ENCODE assay signal across 8 cellular contexts in the genomic region with DNA sequence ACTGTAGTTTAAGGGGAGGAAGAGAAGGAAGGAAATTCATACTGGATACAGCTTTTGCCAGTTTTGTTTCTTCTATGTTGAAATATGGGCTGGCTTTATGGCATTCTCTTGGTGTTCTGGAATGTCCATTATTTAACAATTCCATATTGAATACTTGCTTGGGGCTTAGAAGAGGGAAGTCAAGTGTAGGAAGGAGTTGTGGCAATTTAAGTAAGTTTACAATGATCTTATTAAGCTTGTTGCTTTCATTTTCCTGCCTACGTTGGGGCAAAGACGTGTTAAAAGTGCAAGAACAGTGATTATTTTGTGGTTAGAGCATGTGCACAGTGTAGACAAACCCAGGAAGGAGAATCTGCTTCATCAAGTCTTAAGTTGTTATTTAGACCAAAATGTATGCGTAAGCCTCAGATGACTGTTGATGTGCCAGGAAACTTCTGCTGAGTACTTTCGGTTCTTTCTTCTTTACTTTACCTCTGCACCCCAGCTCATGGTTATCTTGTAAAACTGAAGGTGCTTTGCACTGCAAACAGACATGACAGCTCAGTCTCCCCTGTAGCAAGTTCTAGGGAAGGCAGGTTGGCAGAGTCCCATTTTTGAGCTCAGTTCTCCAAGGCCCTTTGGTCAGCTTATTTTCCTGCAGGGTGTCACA.
DNase-seq lines count a peak whose midpoint lies in the region; ATAC-seq and TF ChIP-seq lines count a peak whose summit lies in the region.

No MANE protein-coding gene starts in this region.

- no peaks in the 10 kb centered on the region for H3K27me3 ChIP-seq in MM.1S (replicated peaks; ENCODE audit: insufficient read depth, low read length)

- H3F3A ChIP-seq in MM.1S (ENCODE audit: insufficient read depth, low read length): peaks cover 27% of the 10 kb centered on the region

- H3K36me3 Mint-ChIP-seq in natural killer cell: no peaks in the 10 kb centered on the region

- H3K27ac Mint-ChIP-seq in natural killer cell: peak overlapping the region; percentile 91 to 96

- no peak overlapping the region for H2AFZ ChIP-seq in MM.1S (ENCODE audit: low read length)

- H4K20me1 ChIP-seq in MM.1S (ENCODE audit: insufficient read depth, low read length): no peaks in the 10 kb centered on the region

- H3K4me2 ChIP-seq in MM.1S (ENCODE audit: low read depth, low read length): peak overlapping the region; percentile 94

- peak overlapping the region; percentile 73 for H3K4me3 Mint-ChIP-seq in natural killer cell

- H3K4me1 Mint-ChIP-seq in natural killer cell: peaks cover 71 to 73% of the 10 kb centered on the region in 2 donors

- ATAC-seq in GM21717 (IDR thresholded peaks at IDR 0.05; ENCODE audit: unreplicated experiment): peak; percentile 72
- peak; percentile 57 to 82 (median 74) for ATAC-seq in natural killer cell

- peaks cover 63% of the 10 kb centered on the region for H3K79me2 ChIP-seq in MM.1S (ENCODE audit: low read length)

- TF ChIP-seq CTCF in GM10266 (IDR thresholded peaks at IDR 0.05; ENCODE audit: control insufficient read depth, insufficient read depth, low read depth, missing control alignments) (no peak), MM.1S (IDR thresholded peaks at IDR 0.05; ENCODE audit: low read length) (no peak), natural killer cell (IDR thresholded peaks at IDR 0.05) (no peak)

- H3K9me3 Mint-ChIP-seq in natural killer cell: no peaks in the 10 kb centered on the region

- peak overlapping the region; percentile 52 for H3K4me3 ChIP-seq in MM.1S (ENCODE audit: low read length)

- H3K27ac ChIP-seq in MM.1S (ENCODE audit: low read length): peak overlapping the region; percentile 86

- peak; percentile 60 for DNase-seq in GM10266 (ENCODE audit: extremely low spot score)
- DNase-seq in MM.1S: peak; percentile 93
- DNase-seq in activated naive CD4-positive, alpha-beta T cell treated with anti-CD3 and anti-CD28 coated beads, Interleukin-2, amount 50 U/mL, for 16 hours: peak; percentile 33
- DNase-seq in natural killer cell: no peak
- no peak for DNase-seq in NCI-H510A treated with DMSO at 0.1 percent for 48 hours (lab: John Stamatoyannopoulos, UW)
- DNase-seq in SW480 (ENCODE audit: low spot score): no peak
- DNase-seq in mucosa of gallbladder (ENCODE audit: low spot score): no peak

- no peaks in the 10 kb centered on the region for H3K27me3 Mint-ChIP-seq in natural killer cell (ENCODE audit: low read depth in 2 of 2)

- no peaks in the 10 kb centered on the region for H3K9me2 ChIP-seq in MM.1S (replicated peaks; ENCODE audit: insufficient read depth, low read length)

- peaks cover 58% of the 10 kb centered on the region for H3K4me1 ChIP-seq in MM.1S (ENCODE audit: low read length)

- H3K36me3 ChIP-seq in MM.1S (replicated peaks; ENCODE audit: insufficient read depth, low read length): no peaks in the 10 kb centered on the region

- intact Hi-C loops in natural killer cell (cut with micrococcal nuclease): loop anchor here (1.0 to 5.0 kb wide), 5 partner anchors 35 to 220 kb away; no protein-coding TSS in a partner anchor

- peak overlapping the region; percentile 73 for H3K9ac ChIP-seq in MM.1S (ENCODE audit: low read length)

- no peaks in the 10 kb centered on the region for H3K9me3 ChIP-seq in MM.1S (replicated peaks; ENCODE audit: insufficient read depth, low read length)

Comparison
In these comparisons a context has a peak if more than half of its experiments do, and no peak if none do; other contexts are left out.
1. DNase-seq: peak in GM10266 (single experiment), MM.1S (single experiment) and activated naive CD4-positive, alpha-beta T cell treated with anti-CD3 and anti-CD28 coated beads, Interleukin-2, amount 50 U/mL, for 16 hours (single experiment); none in natural killer cell (single experiment), NCI-H510A treated with DMSO at 0.1 percent for 48 hours (single experiment), SW480 (single experiment) and mucosa of gallbladder (single experiment).